ENCODE assay signal across 8 cellular contexts in genomic region chr17:40791808-40792436, GRCh38. TPM values are rescaled to one million over a fixed set of nuclear protein-coding genes. Genes with fewer than 3 reads are reported as not detected.
DNase-seq lines count a peak whose midpoint lies in the region; ATAC-seq and TF ChIP-seq lines count a peak whose summit lies in the region.

No MANE protein-coding gene starts in this region.

- H2AK5ac ChIP-seq in mesendoderm (ENCODE audit: low read length) = no peak overlapping the region

- no peaks in the 10 kb centered on the region for H3K9me3 Mint-ChIP-seq in CD8-positive, alpha-beta T cell
- H3K9me3 Mint-ChIP-seq in activated naive CD4-positive, alpha-beta T cell treated with anti-CD3 and anti-CD28 coated beads, Interleukin-2, amount 50 U/mL, for 72 hours = no peaks in the 10 kb centered on the region
- no peaks in the 10 kb centered on the region for H3K9me3 Mint-ChIP-seq in activated CD4-positive, alpha-beta memory T cell treated with anti-CD3 and anti-CD28 coated beads for 36 hours

- H3K27me3 ChIP-seq in CD8-positive, alpha-beta T cell (ENCODE audit: insufficient read depth, low read length) = no peaks in the 10 kb centered on the region
- no peaks in the 10 kb centered on the region for H3K27me3 ChIP-seq in MM.1S (replicated peaks; ENCODE audit: insufficient read depth, low read length)
- no peaks in the 10 kb centered on the region for H3K27me3 ChIP-seq in mesendoderm (ENCODE audit: insufficient read depth, low read length, poor library complexity)

- H4K20me1 ChIP-seq in MM.1S (ENCODE audit: insufficient read depth, low read length) = no peaks in the 10 kb centered on the region

- H3K4me1 ChIP-seq in CD8-positive, alpha-beta T cell (ENCODE audit: insufficient read depth, low read length) = no peaks in the 10 kb centered on the region
- H3K4me1 ChIP-seq in MM.1S (ENCODE audit: low read length) = no peaks in the 10 kb centered on the region
- H3K4me1 ChIP-seq in mesendoderm (ENCODE audit: control insufficient read depth, low read depth, low read length) = no peaks in the 10 kb centered on the region

- H3K4me3 ChIP-seq in CD8-positive, alpha-beta T cell (ENCODE audit: low read depth, low read length) = no peak overlapping the region
- H3K4me3 ChIP-seq in MM.1S (ENCODE audit: low read length) = no peak overlapping the region
- H3K4me3 ChIP-seq in mesendoderm (ENCODE audit: low read length) = no peak overlapping the region

- no peak overlapping the region for H3K56ac ChIP-seq in mesendoderm (ENCODE audit: low read length)

- no peak overlapping the region for H2BK5ac ChIP-seq in mesendoderm (ENCODE audit: low read length)

- intact Hi-C loops in CD8-positive, alpha-beta T cell (cut with DNase I, micrococcal nuclease) = loop anchor here (1.0 to 5.0 kb wide), 3 partner anchors 170 to 435 kb away; no protein-coding TSS in a partner anchor
- intact Hi-C loops in activated CD4-positive, alpha-beta memory T cell treated with anti-CD3 and anti-CD28 coated beads for 36 hours (cut with micrococcal nuclease) = loop anchor here (5.0 kb wide), 1 partner anchor 170 kb away; no protein-coding TSS in a partner anchor

- POLR2A ChIA-PET in CD8-positive, alpha-beta T cell (lab: Charles Lee) = no interaction called here
- POLR2A ChIA-PET in activated CD4-positive, alpha-beta memory T cell treated with anti-CD3 and anti-CD28 coated beads for 36 hours (lab: Charles Lee) = no interaction called here

- no peaks in the 10 kb centered on the region for H3K9me2 ChIP-seq in MM.1S (replicated peaks; ENCODE audit: insufficient read depth, low read length)

- no peak overlapping the region for H2AFZ ChIP-seq in MM.1S (ENCODE audit: low read length)

- no peaks in the 10 kb centered on the region for H3K79me1 ChIP-seq in mesendoderm (ENCODE audit: low read length)

- H2BK15ac ChIP-seq in mesendoderm (replicated peaks; ENCODE audit: low read depth) = no peak overlapping the region

- no peaks in the 10 kb centered on the region for H3K4me1 Mint-ChIP-seq in CD8-positive, alpha-beta T cell (ENCODE audit: low read depth)
- H3K4me1 Mint-ChIP-seq in activated CD4-positive, alpha-beta memory T cell treated with anti-CD3 and anti-CD28 coated beads for 36 hours (ENCODE audit: low read depth) = no peaks in the 10 kb centered on the region

- H3K4ac ChIP-seq in mesendoderm (ENCODE audit: low read depth, low read length) = no peak overlapping the region

- no peak overlapping the region for H3K4me3 Mint-ChIP-seq in CD8-positive, alpha-beta T cell
- no peak overlapping the region for H3K4me3 Mint-ChIP-seq in activated CD4-positive, alpha-beta memory T cell treated with anti-CD3 and anti-CD28 coated beads for 36 hours

- no peak overlapping the region for H3K18ac ChIP-seq in mesendoderm (ENCODE audit: low read length)

- CTCF ChIA-PET in CD8-positive, alpha-beta T cell (lab: Charles Lee) = interaction anchor here (1.6 to 1.8 kb wide), 3 partner anchors 12 to 175 kb away, joined by 4 to 7 read pairs (median 7); no protein-coding TSS in a partner anchor
- CTCF ChIA-PET in activated CD4-positive, alpha-beta memory T cell treated with anti-CD3 and anti-CD28 coated beads for 36 hours (lab: Charles Lee) = interaction anchor here (1.1 to 1.2 kb wide), 2 partner anchors 11 to 36 kb away, joined by 3 to 4 read pairs; partner anchors contain the start of gene KRT25

- ATAC-seq in CD8-positive, alpha-beta T cell = no peak
- no peak for ATAC-seq in HG02981 (IDR thresholded peaks at IDR 0.05; ENCODE audit: unreplicated experiment)
- no peak for ATAC-seq in activated naive CD4-positive, alpha-beta T cell treated with anti-CD3 and anti-CD28 coated beads, Interleukin-2, amount 50 U/mL, for 72 hours
- ATAC-seq in GM18867 (IDR thresholded peaks at IDR 0.05; ENCODE audit: unreplicated experiment) = no peak

- no peak overlapping the region for H3K9ac ChIP-seq in MM.1S (ENCODE audit: low read length)
- no peak overlapping the region for H3K9ac ChIP-seq in mesendoderm (ENCODE audit: low read length)

- no peaks in the 10 kb centered on the region for H3K9me3 ChIP-seq in CD8-positive, alpha-beta T cell (ENCODE audit: low read length)
- no peaks in the 10 kb centered on the region for H3K9me3 ChIP-seq in MM.1S (replicated peaks; ENCODE audit: insufficient read depth, low read length)

- peaks cover 29% of the 10 kb centered on the region for H3K27me3 Mint-ChIP-seq in CD8-positive, alpha-beta T cell (ENCODE audit: low read depth)
- H3K27me3 Mint-ChIP-seq in activated CD4-positive, alpha-beta memory T cell treated with anti-CD3 and anti-CD28 coated beads for 36 hours = peaks cover 21% of the 10 kb centered on the region

- no peak overlapping the region for H3K4me2 ChIP-seq in MM.1S (ENCODE audit: low read depth, low read length)
- H3K4me2 ChIP-seq in mesendoderm (ENCODE audit: low read length) = no peak overlapping the region

- H4K5ac ChIP-seq in mesendoderm (ENCODE audit: low read length) = no peak overlapping the region

- no peaks in the 10 kb centered on the region for H3F3A ChIP-seq in MM.1S (ENCODE audit: insufficient read depth, low read length)

- TF ChIP-seq CTCF in CD8-positive, alpha-beta T cell (IDR thresholded peaks at IDR 0.05) = peak; percentile 31
- peak; percentile 58 for TF ChIP-seq CTCF in MM.1S (IDR thresholded peaks at IDR 0.05; ENCODE audit: low read length)

- no peaks in the 10 kb centered on the region for H3K79me2 ChIP-seq in MM.1S (ENCODE audit: low read length)
- H3K79me2 ChIP-seq in mesendoderm (ENCODE audit: control insufficient read depth, insufficient read depth, low read length) = no peaks in the 10 kb centered on the region

- H3K27ac Mint-ChIP-seq in CD8-positive, alpha-beta T cell = no peak overlapping the region
- no peak overlapping the region for H3K27ac Mint-ChIP-seq in activated naive CD4-positive, alpha-beta T cell treated with anti-CD3 and anti-CD28 coated beads, Interleukin-2, amount 50 U/mL, for 72 hours
- H3K27ac Mint-ChIP-seq in activated CD4-positive, alpha-beta memory T cell treated with anti-CD3 and anti-CD28 coated beads for 36 hours = no peak overlapping the region

- no peak overlapping the region for H3K27ac ChIP-seq in CD8-positive, alpha-beta T cell (ENCODE audit: low read depth, low read length)
- H3K27ac ChIP-seq in MM.1S (ENCODE audit: low read length) (no peak overlapping the region), mesendoderm (ENCODE audit: low read depth, low read length) (no peak overlapping the region)

- no peak overlapping the region for H3K23ac ChIP-seq in mesendoderm (ENCODE audit: low read length)

- H3K36me3 ChIP-seq in CD8-positive, alpha-beta T cell (ENCODE audit: insufficient read depth, low read length) = no peaks in the 10 kb centered on the region
- H3K36me3 ChIP-seq in MM.1S (replicated peaks; ENCODE audit: insufficient read depth, low read length) (no peaks in the 10 kb centered on the region), mesendoderm (ENCODE audit: control insufficient read depth, insufficient read depth, low read length) (no peaks in the 10 kb centered on the region)

- H3K36me3 Mint-ChIP-seq in CD8-positive, alpha-beta T cell = no peaks in the 10 kb centered on the region
- H3K36me3 Mint-ChIP-seq in activated naive CD4-positive, alpha-beta T cell treated with anti-CD3 and anti-CD28 coated beads, Interleukin-2, amount 50 U/mL, for 72 hours = no peaks in the 10 kb centered on the region
- no peaks in the 10 kb centered on the region for H3K36me3 Mint-ChIP-seq in activated CD4-positive, alpha-beta memory T cell treated with anti-CD3 and anti-CD28 coated beads for 36 hours

- H2BK120ac ChIP-seq in mesendoderm (ENCODE audit: low read depth, low read length) = no peak overlapping the region

- whole genome bisulfite sequencing in mesendoderm (ENCODE audit: extremely low coverage, insufficient coverage, low lambda C conversion rate) = no CpG with 5 or more reads among the region's 5 CpGs

- no peak for DNase-seq in CD8-positive, alpha-beta T cell
- DNase-seq in MM.1S (peak; percentile 31), cerebellum (ENCODE audit: low spot score) (peak; percentile 21), mesendoderm (peak; percentile 39)
- no peak for DNase-seq in activated naive CD4-positive, alpha-beta T cell treated with anti-CD3 and anti-CD28 coated beads, Interleukin-2, amount 50 U/mL, for 72 hours (ENCODE audit: low spot score in 2 of 2)
- no peak for DNase-seq in activated CD4-positive, alpha-beta memory T cell treated with anti-CD3 and anti-CD28 coated beads for 36 hours

- H4K8ac ChIP-seq in mesendoderm (ENCODE audit: low read depth, low read length) = no peak overlapping the region

RNA-seq across cellular contexts. Expression of gene KRT28, which starts 7.8 kb away (rescaled TPM):
- total RNA-seq in CD8-positive, alpha-beta T cell = not detected
- not detected for total RNA-seq in cerebellum
- polyA plus RNA-seq in mesendoderm (2013, experiment 1 of 2) = not detected
- polyA plus RNA-seq in mesendoderm (2013, experiment 2 of 2) = not detected
- total RNA-seq in activated naive CD4-positive, alpha-beta T cell treated with anti-CD3 and anti-CD28 coated beads, Interleukin-2, amount 50 U/mL, for 72 hours = not detected
- not detected for total RNA-seq in activated CD4-positive, alpha-beta memory T cell treated with anti-CD3 and anti-CD28 coated beads for 36 hours

RNA-seq across cellular contexts. Expression of gene KRT27, which starts 9.6 kb away (rescaled TPM):
- total RNA-seq in CD8-positive, alpha-beta T cell = not detected
- total RNA-seq in cerebellum = 0.18 TPM
- polyA plus RNA-seq in mesendoderm (2013, experiment 1 of 2) = 0.01 TPM
- polyA plus RNA-seq in mesendoderm (2013, experiment 2 of 2) = not detected
- total RNA-seq in activated naive CD4-positive, alpha-beta T cell treated with anti-CD3 and anti-CD28 coated beads, Interleukin-2, amount 50 U/mL, for 72 hours = not detected
- total RNA-seq in activated CD4-positive, alpha-beta memory T cell treated with anti-CD3 and anti-CD28 coated beads for 36 hours = not detected

RNA-seq across cellular contexts. Expression of gene KRT26, which starts 19.9 kb away (rescaled TPM):
- not detected for total RNA-seq in CD8-positive, alpha-beta T cell
- not detected for total RNA-seq in cerebellum
- not detected for polyA plus RNA-seq in mesendoderm (2013, experiment 1 of 2)
- polyA plus RNA-seq in mesendoderm (2013, experiment 2 of 2) = not detected
- total RNA-seq in activated naive CD4-positive, alpha-beta T cell treated with anti-CD3 and anti-CD28 coated beads, Interleukin-2, amount 50 U/mL, for 72 hours = not detected
- total RNA-seq in activated CD4-positive, alpha-beta memory T cell treated with anti-CD3 and anti-CD28 coated beads for 36 hours = not detected

RNA-seq across cellular contexts. Expression of gene KRT10, which starts 30.5 kb away (rescaled TPM):
- 10 to 100 TPM; 43.3 to 54.4 TPM for total RNA-seq in CD8-positive, alpha-beta T cell
- 2.4 TPM for total RNA-seq in cerebellum
- 55.9 TPM for polyA plus RNA-seq in mesendoderm (2013, experiment 1 of 2)
- polyA plus RNA-seq in mesendoderm (2013, experiment 2 of 2) = 53.5 TPM
- total RNA-seq in activated naive CD4-positive, alpha-beta T cell treated with anti-CD3 and anti-CD28 coated beads, Interleukin-2, amount 50 U/mL, for 72 hours = 10 to 100 TPM; 28.2 to 33.2 TPM
- total RNA-seq in activated CD4-positive, alpha-beta memory T cell treated with anti-CD3 and anti-CD28 coated beads for 36 hours = 10 to 100 TPM; 28.4 to 35.5 TPM

RNA-seq across cellular contexts. Expression of gene KRT25, which starts 36.8 kb away (rescaled TPM):
- not detected for total RNA-seq in CD8-positive, alpha-beta T cell
- total RNA-seq in cerebellum = not detected
- polyA plus RNA-seq in mesendoderm (2013, experiment 1 of 2) = not detected
- not detected for polyA plus RNA-seq in mesendoderm (2013, experiment 2 of 2)
- not detected for total RNA-seq in activated naive CD4-positive, alpha-beta T cell treated with anti-CD3 and anti-CD28 coated beads, Interleukin-2, amount 50 U/mL, for 72 hours
- not detected for total RNA-seq in activated CD4-positive, alpha-beta memory T cell treated with anti-CD3 and anti-CD28 coated beads for 36 hours

Comparison
In these comparisons a context has a peak if more than half of its experiments do, and no peak if none do; other contexts are left out.
1. DNase-seq: peak in MM.1S (single experiment), cerebellum (single experiment) and mesendoderm (single experiment); none in CD8-positive, alpha-beta T cell (0 of 7), activated naive CD4-positive, alpha-beta T cell treated with anti-CD3 and anti-CD28 coated beads, Interleukin-2, amount 50 U/mL, for 72 hours (0 of 2) and activated CD4-positive, alpha-beta memory T cell treated with anti-CD3 and anti-CD28 coated beads for 36 hours (single experiment).